In genomic region chr1:199684686-199685273, GRCh38 we compare ENCODE assay signal across 8 cellular contexts.
DNase-seq lines count a peak whose midpoint lies in the region; ATAC-seq and TF ChIP-seq lines count a peak whose summit lies in the region.

No MANE protein-coding gene starts in this region.

- H3K27me3 ChIP-seq in brain microvascular endothelial cell (replicated peaks) (no peaks in the 10 kb centered on the region), thyroid gland (no peaks in the 10 kb centered on the region)

- no peaks in the 10 kb centered on the region for H3K4me1 ChIP-seq in thyroid gland

- H3K36me3 ChIP-seq in brain microvascular endothelial cell (replicated peaks): no peaks in the 10 kb centered on the region
- H3K36me3 ChIP-seq in thyroid gland: no peaks in the 10 kb centered on the region

- ATAC-seq in activated naive CD4-positive, alpha-beta T cell treated with anti-CD3 and anti-CD28 coated beads, Interleukin-2, amount 50 U/mL, for 72 hours: peak; percentile 44 to 62
- ATAC-seq in GM21576 (IDR thresholded peaks at IDR 0.05; ENCODE audit: unreplicated experiment): peak; percentile 85

- H3K36me3 Mint-ChIP-seq in activated naive CD4-positive, alpha-beta T cell treated with anti-CD3 and anti-CD28 coated beads, Interleukin-2, amount 50 U/mL, for 72 hours: no peaks in the 10 kb centered on the region

- H3K27ac ChIP-seq in brain microvascular endothelial cell (peak overlapping the region; percentile 39), thyroid gland (no peak overlapping the region)

- WGBS in thyroid gland, 2 donors: 85 to 90% methylated on average over 1 of the region's 1 CpG

- no peaks in the 10 kb centered on the region for H3K9me3 ChIP-seq in thyroid gland

- no peak for TF ChIP-seq POLR2A in thyroid gland (IDR thresholded peaks at IDR 0.05)

- H3K4me3 ChIP-seq in brain microvascular endothelial cell (ENCODE audit: low read depth, low read length) (no peak overlapping the region), thyroid gland (replicated peaks in 1 of 3) (no peak overlapping the region)

- intact Hi-C loops in thyroid gland (cut with DNase I): loop anchor here (5.0 to 10.0 kb wide), 2 partner anchors 623 to 820 kb away; no protein-coding TSS in a partner anchor

- peak in 1 of 2 donors; percentile 12 for DNase-seq in activated naive CD4-positive, alpha-beta T cell treated with anti-CD3 and anti-CD28 coated beads, Interleukin-2, amount 50 U/mL, for 72 hours (ENCODE audit: low spot score in 2 of 2)
- no peak for DNase-seq in activated naive CD4-positive, alpha-beta T cell treated with Interleukin-2 at 50 U/mL for 16 hours
- DNase-seq in HT1080 (ENCODE audit: low read depth): peak; percentile 71
- peak; percentile 82 for DNase-seq in NCI-H82 (lab: John Stamatoyannopoulos, UW)
- DNase-seq in brain microvascular endothelial cell: peak; percentile 71
- peak; percentile 65 for DNase-seq in kidney glomerular epithelial cell (lab: John Stamatoyannopoulos, UW)
- DNase-seq in thyroid gland: peak; percentile 9 to 17

- in situ Hi-C loops in brain microvascular endothelial cell (cut with HindIII; ENCODE audit: low pct_ligation_motif_present, low sequenced_read_pairs): loop anchor here (25.0 kb wide), 1 partner anchor 353 kb away; the partner anchor contains the start of gene NR5A2

- no peak overlapping the region for H3K27ac Mint-ChIP-seq in activated naive CD4-positive, alpha-beta T cell treated with anti-CD3 and anti-CD28 coated beads, Interleukin-2, amount 50 U/mL, for 72 hours

- no peaks in the 10 kb centered on the region for H3K9me3 Mint-ChIP-seq in activated naive CD4-positive, alpha-beta T cell treated with anti-CD3 and anti-CD28 coated beads, Interleukin-2, amount 50 U/mL, for 72 hours

- TF ChIP-seq CTCF in brain microvascular endothelial cell (IDR thresholded peaks at IDR 0.05; ENCODE audit: low read depth, low read length, missing control alignments) (peak; percentile 78), thyroid gland (IDR thresholded peaks at IDR 0.05) (peak; percentile 36 to 85 (median 76))
